1 cellular context compared by ENCODE assay signal in genomic region chr11:63920126-63920869, GRCh38.
A peak's percentile ranks its signal among the peaks of the same experiment; 100 is the strongest.
TF ChIP-seq lines count a peak whose summit lies in the region.

No MANE protein-coding gene starts in this region.

TF ChIP-seq in HepG2, 621 proteins besides CTCF, POLR2A, EP300 and RAD21 (continued from another document and continues in another):
- TF ChIP-seq THAP7 (CRISPR knock-in tag; IDR thresholded peaks at IDR 0.05) (no peak; the same call in 1 of the 2 replicates), ZNF558 (CRISPR knock-in tag; IDR thresholded peaks at IDR 0.05; ENCODE audit: borderline replicate concordance) (0 out of 2 replicates have a peak, but pooled peaks have one; percentile 64), ZNF770 (CRISPR knock-in tag; IDR thresholded peaks at IDR 0.05) (0 out of 2 replicates have a peak, but pooled peaks have one; percentile 46), ZNF672 (CRISPR knock-in tag; IDR thresholded peaks at IDR 0.05) (no peak), GTF3A (CRISPR knock-in tag; conservative IDR thresholded peaks at IDR 0.05) (no peak; the same call in 1 of the 2 replicates), ZFP82 (CRISPR knock-in tag; IDR thresholded peaks at IDR 0.05; ENCODE audit: borderline replicate concordance) (no peak), ZNF580 (CRISPR knock-in tag; IDR thresholded peaks at IDR 0.05; ENCODE audit: borderline replicate concordance, low read depth) (no peak), ZNF30 (CRISPR knock-in tag; IDR thresholded peaks at IDR 0.05) (no peak), ZBTB49 (CRISPR knock-in tag; IDR thresholded peaks at IDR 0.05; ENCODE audit: borderline replicate concordance) (no peak), ZBTB10 (CRISPR knock-in tag; IDR thresholded peaks at IDR 0.05; ENCODE audit: borderline replicate concordance) (no peak), DZIP1 (CRISPR knock-in tag; IDR thresholded peaks at IDR 0.05) (no peak), ZNF619 (CRISPR knock-in tag; IDR thresholded peaks at IDR 0.05) (no peak), ZNF574 (CRISPR knock-in tag; IDR thresholded peaks at IDR 0.05) (peak; percentile 39; the same call in 1 of the 2 replicates), ZNF280D (CRISPR knock-in tag; IDR thresholded peaks at IDR 0.05) (no peak), ZNF547 (CRISPR knock-in tag; IDR thresholded peaks at IDR 0.05) (no peak; the same call in 1 of the 2 replicates), ZNF614 (CRISPR knock-in tag; IDR thresholded peaks at IDR 0.05; ENCODE audit: borderline replicate concordance) (no peak), HMG20A (CRISPR knock-in tag; IDR thresholded peaks at IDR 0.05; ENCODE audit: borderline replicate concordance) (no peak), ZBTB39 (CRISPR knock-in tag; IDR thresholded peaks at IDR 0.05) (no peak), ZNF749 (CRISPR knock-in tag; IDR thresholded peaks at IDR 0.05; ENCODE audit: borderline replicate concordance) (no peak), SNRNP70 (IDR thresholded peaks at IDR 0.05; ENCODE audit: low read depth, low read length) (no peak), MEIS2 (CRISPR knock-in tag; IDR thresholded peaks at IDR 0.05) (no peak), KLF15 (CRISPR knock-in tag; IDR thresholded peaks at IDR 0.05; ENCODE audit: borderline replicate concordance) (no peak), SMARCC2 (IDR thresholded peaks at IDR 0.05) (no peak), HOXA3 (CRISPR knock-in tag; IDR thresholded peaks at IDR 0.05) (peak; percentile 42; the same call in 1 of the 2 replicates), ZKSCAN1 (IDR thresholded peaks at IDR 0.05; ENCODE audit: low read length) (no peak), ONECUT2 (CRISPR knock-in tag; IDR thresholded peaks at IDR 0.05) (no peak), KDM4B (CRISPR knock-in tag; IDR thresholded peaks at IDR 0.05) (no peak), RBM39 (IDR thresholded peaks at IDR 0.05; ENCODE audit: low read depth, low read length, poor library complexity, severe bottlenecking) (peak; percentile 12), ZNF280B (CRISPR knock-in tag; IDR thresholded peaks at IDR 0.05; ENCODE audit: borderline replicate concordance) (no peak; the same call in 1 of the 2 replicates), HNRNPLL (IDR thresholded peaks at IDR 0.05; ENCODE audit: low read depth, low read length, poor library complexity, severe bottlenecking) (peak; percentile 18), FOXK1 (CRISPR knock-in tag; IDR thresholded peaks at IDR 0.05; ENCODE audit: borderline replicate concordance, low read depth) (no peak), ZNF432 (CRISPR knock-in tag; IDR thresholded peaks at IDR 0.05; ENCODE audit: borderline replicate concordance) (no peak)
